Comparison of ENCODE assay signal across 8 cellular contexts in genomic region chr5:176060472-176061268, GRCh38.
DNase-seq lines count a peak whose midpoint lies in the region; ATAC-seq and TF ChIP-seq lines count a peak whose summit lies in the region.
"Not testable (repeated sequence)": the region's sequence is repeated elsewhere in the genome, so short reads cannot be mapped to it uniquely, and the experiment has no call there.

No MANE protein-coding gene starts in this region.

- not testable (repeated sequence) for H3K4me1 ChIP-seq in CD8-positive, alpha-beta memory T cell (ENCODE audit: insufficient read depth, low read length); stomach

- peak overlapping the region in 1 of 7 donors; percentile 18 for H3K4me3 Mint-ChIP-seq in CD8-positive, alpha-beta memory T cell
- H3K4me3 Mint-ChIP-seq in WTC11 = not testable (repeated sequence)
- peak overlapping the region; percentile 35 for H3K4me3 Mint-ChIP-seq in activated T-cell treated with anti-CD3 and anti-CD28 coated beads, Interleukin-2, amount 50 U/mL, for 24 hours

- CTCF ChIA-PET in CD8-positive, alpha-beta memory T cell (lab: Charles Lee); WTC11 (lab: Charles Lee): not testable (repeated sequence)

- H3K9me3 ChIP-seq in CD8-positive, alpha-beta memory T cell (ENCODE audit: low read length); stomach: not testable (repeated sequence)

- H3K27ac ChIP-seq in CD8-positive, alpha-beta memory T cell (ENCODE audit: low read depth, low read length); coronary artery; stomach: not testable (repeated sequence)

- POLR2A ChIA-PET in CD8-positive, alpha-beta memory T cell (lab: Charles Lee); WTC11 (lab: Charles Lee): not testable (repeated sequence)

- not testable (repeated sequence) for H3K27ac Mint-ChIP-seq in CD8-positive, alpha-beta memory T cell; WTC11; activated T-cell treated with anti-CD3 and anti-CD28 coated beads, Interleukin-2, amount 50 U/mL, for 24 hours

- not testable (repeated sequence) for H3K9me3 Mint-ChIP-seq in CD8-positive, alpha-beta memory T cell; WTC11; activated T-cell treated with anti-CD3 and anti-CD28 coated beads, Interleukin-2, amount 50 U/mL, for 24 hours

- not testable (repeated sequence) for TF ChIP-seq POLR2A in stomach (IDR thresholded peaks at IDR 0.05)

- not testable (repeated sequence) for H3K36me3 Mint-ChIP-seq in CD8-positive, alpha-beta memory T cell; WTC11; activated T-cell treated with anti-CD3 and anti-CD28 coated beads, Interleukin-2, amount 50 U/mL, for 24 hours (ENCODE audit: low read depth)

- peak; percentile 86 for ATAC-seq in GM21619 (IDR thresholded peaks at IDR 0.05; ENCODE audit: unreplicated experiment)
- peak; percentile 85 for ATAC-seq in WTC11
- ATAC-seq in omental fat pad (ENCODE audit: low FRiP score) = peak; percentile 91

- TF ChIP-seq CTCF in WTC11 (IDR thresholded peaks at IDR 0.05); coronary artery (IDR thresholded peaks at IDR 0.05); kidney epithelial cell (IDR thresholded peaks at IDR 0.05; ENCODE audit: insufficient read depth, low read length, poor library complexity, severe bottlenecking); omental fat pad (IDR thresholded peaks at IDR 0.05); stomach (IDR thresholded peaks at IDR 0.05): not testable (repeated sequence)

- not testable (repeated sequence) for H3K36me3 ChIP-seq in CD8-positive, alpha-beta memory T cell (ENCODE audit: insufficient read depth, low read length); kidney epithelial cell (ENCODE audit: control insufficient read depth, insufficient read depth, low read length); stomach

- not testable (repeated sequence) for H3K4me3 ChIP-seq in CD8-positive, alpha-beta memory T cell (ENCODE audit: low read length)
- H3K4me3 ChIP-seq in coronary artery = peak overlapping the region; percentile 50
- peak overlapping the region; percentile 24 for H3K4me3 ChIP-seq in kidney epithelial cell (ENCODE audit: low read depth, low read length)
- peak overlapping the region in 3 of 4 donors; percentile 17 to 33 (median 25) for H3K4me3 ChIP-seq in stomach

- not testable (repeated sequence) for TF ChIP-seq EP300 in stomach (IDR thresholded peaks at IDR 0.05)

- H3K4me1 Mint-ChIP-seq in CD8-positive, alpha-beta memory T cell; WTC11; activated T-cell treated with anti-CD3 and anti-CD28 coated beads, Interleukin-2, amount 50 U/mL, for 24 hours (ENCODE audit: low read depth): not testable (repeated sequence)

- not testable (repeated sequence) for H3K27me3 ChIP-seq in CD8-positive, alpha-beta memory T cell (ENCODE audit: insufficient read depth, low read length, poor library complexity, severe bottlenecking); kidney epithelial cell (ENCODE audit: control insufficient read depth, insufficient read depth, low read length); stomach

- not testable (repeated sequence) for H3K27me3 Mint-ChIP-seq in CD8-positive, alpha-beta memory T cell; WTC11 (ENCODE audit: low read depth); activated T-cell treated with anti-CD3 and anti-CD28 coated beads, Interleukin-2, amount 50 U/mL, for 24 hours

- peak in 3 of 5 donors; percentile 10 to 46 (median 14) for DNase-seq in CD8-positive, alpha-beta memory T cell
- peak; percentile 25 for DNase-seq in WTC11 (ENCODE audit: low spot score)
- peak; percentile 60 for DNase-seq in activated T-cell treated with anti-CD3 and anti-CD28 coated beads, Interleukin-2, amount 50 U/mL, for 24 hours
- DNase-seq in coronary artery (ENCODE audit: low spot score); kidney epithelial cell (ENCODE audit: low read depth); omental fat pad (ENCODE audit: low spot score); stomach: not testable (repeated sequence)

- intact Hi-C loops in stomach (cut with DNase I; ENCODE audit: low total_unique reads) = not testable (repeated sequence)

- 0 to 1% (median 1%) methylated on average over 17 to 19 of the region's 65 CpGs; no CpG with 5 or more reads in 2 of the 5 donors for WGBS in stomach, 5 donors
